Comparison of ENCODE assay signal across 29 cellular contexts in the genomic region with DNA sequence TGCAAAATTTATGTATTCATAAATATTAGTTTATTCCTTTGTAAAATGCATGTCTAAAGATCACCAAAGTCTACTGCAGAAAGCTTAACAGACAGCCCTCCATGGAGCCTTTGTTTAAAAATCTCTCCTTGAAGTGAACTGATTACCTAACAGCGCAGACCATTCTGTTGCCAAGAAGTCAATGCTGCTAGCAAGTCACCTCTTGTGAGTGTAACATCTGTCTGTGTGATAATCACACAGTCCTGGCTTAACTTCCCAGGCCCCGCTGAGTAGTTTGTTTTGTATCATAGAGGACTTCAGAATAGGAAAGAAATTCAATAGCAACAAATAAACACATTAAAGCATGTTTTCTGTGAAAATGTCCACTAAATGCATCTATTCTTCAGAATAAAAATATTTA.
"Had no signal": no experiment of that assay in that cellular context is flagged by ENCODE, and none has a peak within 500 bp of the region (broad histone marks: within the 10 kb centered on the region; RNA-seq: fewer than 3 reads in every experiment).

No MANE protein-coding gene starts in this region.

- H3K9me3 Mint-ChIP-seq: activated CD4-positive, alpha-beta memory T cell treated with anti-CD3 and anti-CD28 coated beads for 36 hours; activated CD4-positive, alpha-beta T cell treated with anti-CD3 and anti-CD28 coated beads, Interleukin-2, amount 10 ng/mL, durations not matched to agents 24 days and 14 days; activated naive CD4-positive, alpha-beta T cell treated with anti-CD3 and anti-CD28 coated beads for 36 hours; activated naive CD4-positive, alpha-beta T cell treated with anti-CD3 and anti-CD28 coated beads, Interleukin-2, amount 50 U/mL, for 24 hours; activated naive CD8-positive, alpha-beta T cell treated with anti-CD3 and anti-CD28 coated beads for 36 hours; activated naive CD8-positive, alpha-beta T cell treated with anti-CD3 and anti-CD28 coated beads, Interleukin-2, amount 50 U/mL, for 24 hours; activated T-helper 1 cell treated with anti-CD3 and anti-CD28 coated beads, Interleukin-12 subunit alpha, Interleukin-12 subunit beta, Interleukin-2, Interleukin-4 antibody, amounts not matched to agents 30 ng/mL and 10 ng/mL and 1 ng/mL, durations not matched to agents 14 hours and 24 hours and 36 hours; activated T-helper 2 cell treated with anti-CD3 and anti-CD28 coated beads, Interferon-gamma antibody, Interleukin-2, Interleukin-4, amounts not matched to agents 10 μg/mL and 5 μg/mL and 100 μg/mL, durations not matched to agents 14 hours and 24 hours and 36 hours; dendritic cell treated with granulocyte-macrophage colony-stimulating factor and Interleukin-4, amounts not matched to agents 40 ng/mL and 50 ng/mL, for 4 days had no signal

- DNase-seq: activated CD4-positive, alpha-beta memory T cell treated with anti-CD3 and anti-CD28 coated beads for 36 hours; activated CD4-positive, alpha-beta T cell treated with anti-CD3 and anti-CD28 coated beads for 36 hours; activated CD4-positive, alpha-beta T cell treated with anti-CD3 and anti-CD28 coated beads, Interleukin-2, amount 10 ng/mL, durations not matched to agents 24 days and 14 days; activated CD4-positive, CD25-positive, alpha-beta regulatory T cell; activated CD4-positive, CD25-positive, alpha-beta regulatory T cell treated with anti-CD3 and anti-CD28 coated beads, Interleukin-2, amount 50 U/mL, for 72 hours; activated CD8-positive, alpha-beta memory T cell treated with anti-CD3 and anti-CD28 coated beads, Interleukin-2, amount 10 ng/mL, durations not matched to agents 7 days and 5 days; activated CD8-positive, alpha-beta memory T cell treated with anti-CD3 and anti-CD28 coated beads, Interleukin-2, amount 50 U/mL, for 4 hours; activated CD8-positive, alpha-beta T cell treated with anti-CD3 and anti-CD28 coated beads, Interleukin-2, amount 10 ng/mL, durations not matched to agents 7 days and 5 days; activated effector memory CD4-positive, alpha-beta T cell treated with anti-CD3 and anti-CD28 coated beads, Interleukin-2, amount 50 U/mL, for 16 hours; activated naive CD4-positive, alpha-beta T cell treated with anti-CD3 and anti-CD28 coated beads for 36 hours; activated naive CD8-positive, alpha-beta T cell treated with anti-CD3 and anti-CD28 coated beads for 36 hours; activated naive CD8-positive, alpha-beta T cell treated with anti-CD3 and anti-CD28 coated beads, Interleukin-2, amount 50 U/mL, for 24 hours; activated T-cell treated with anti-CD3 and anti-CD28 coated beads, Interleukin-2, amount 50 U/mL, for 1 hour; activated T-cell treated with anti-CD3 and anti-CD28 coated beads, Interleukin-2, amount 50 U/mL, for 48 hours; adrenal gland; amygdala; aorta; colonic mucosa; effector CD8-positive, alpha-beta T cell; foreskin fibroblast; head of caudate nucleus; T-helper 2 cell had no signal

- H3K4me3 Mint-ChIP-seq: activated CD4-positive, alpha-beta memory T cell treated with anti-CD3 and anti-CD28 coated beads for 36 hours; activated CD4-positive, alpha-beta T cell treated with anti-CD3 and anti-CD28 coated beads for 36 hours; activated CD4-positive, alpha-beta T cell treated with anti-CD3 and anti-CD28 coated beads, Interleukin-2, amount 10 ng/mL, durations not matched to agents 24 days and 14 days; activated CD8-positive, alpha-beta memory T cell treated with anti-CD3 and anti-CD28 coated beads, Interleukin-2, amount 10 ng/mL, durations not matched to agents 7 days and 5 days; activated CD8-positive, alpha-beta T cell treated with anti-CD3 and anti-CD28 coated beads, Interleukin-2, amount 10 ng/mL, durations not matched to agents 7 days and 5 days; activated naive CD4-positive, alpha-beta T cell treated with anti-CD3 and anti-CD28 coated beads for 36 hours; activated naive CD4-positive, alpha-beta T cell treated with anti-CD3 and anti-CD28 coated beads, Interleukin-2, amount 50 U/mL, for 24 hours; activated naive CD8-positive, alpha-beta T cell treated with anti-CD3 and anti-CD28 coated beads for 36 hours; activated naive CD8-positive, alpha-beta T cell treated with anti-CD3 and anti-CD28 coated beads, Interleukin-2, amount 50 U/mL, for 24 hours; activated T-helper 1 cell treated with anti-CD3 and anti-CD28 coated beads, Interleukin-12 subunit alpha, Interleukin-12 subunit beta, Interleukin-2, Interleukin-4 antibody, amounts not matched to agents 30 ng/mL and 10 ng/mL and 1 ng/mL, durations not matched to agents 14 hours and 24 hours and 36 hours; brain; central memory CD8-positive, alpha-beta T cell; dendritic cell treated with granulocyte-macrophage colony-stimulating factor and Interleukin-4, amounts not matched to agents 40 ng/mL and 50 ng/mL, for 4 days had no signal

- H3K27me3 Mint-ChIP-seq: activated CD4-positive, alpha-beta memory T cell treated with anti-CD3 and anti-CD28 coated beads for 36 hours; activated CD4-positive, alpha-beta T cell treated with anti-CD3 and anti-CD28 coated beads for 36 hours; activated CD4-positive, alpha-beta T cell treated with anti-CD3 and anti-CD28 coated beads, Interleukin-2, amount 10 ng/mL, durations not matched to agents 24 days and 14 days; activated CD8-positive, alpha-beta memory T cell treated with anti-CD3 and anti-CD28 coated beads, Interleukin-2, amount 10 ng/mL, durations not matched to agents 7 days and 5 days; activated naive CD4-positive, alpha-beta T cell treated with anti-CD3 and anti-CD28 coated beads, Interleukin-2, amount 50 U/mL, for 24 hours; central memory CD8-positive, alpha-beta T cell; dendritic cell treated with granulocyte-macrophage colony-stimulating factor and Interleukin-4, amounts not matched to agents 40 ng/mL and 50 ng/mL, for 4 days had no signal

- H3K4me3 ChIP-seq: adrenal gland, breast epithelium, colonic mucosa had no signal

- H3K36me3 Mint-ChIP-seq: activated CD4-positive, alpha-beta memory T cell treated with anti-CD3 and anti-CD28 coated beads for 36 hours; activated CD8-positive, alpha-beta memory T cell treated with anti-CD3 and anti-CD28 coated beads, Interleukin-2, amount 10 ng/mL, durations not matched to agents 7 days and 5 days; activated naive CD4-positive, alpha-beta T cell treated with anti-CD3 and anti-CD28 coated beads, Interleukin-2, amount 50 U/mL, for 24 hours; activated naive CD8-positive, alpha-beta T cell treated with anti-CD3 and anti-CD28 coated beads for 36 hours; brain had no signal

- H3K4me1 Mint-ChIP-seq: activated CD4-positive, alpha-beta T cell treated with anti-CD3 and anti-CD28 coated beads for 36 hours; activated CD4-positive, alpha-beta T cell treated with anti-CD3 and anti-CD28 coated beads, Interleukin-2, amount 10 ng/mL, durations not matched to agents 24 days and 14 days; activated CD8-positive, alpha-beta memory T cell treated with anti-CD3 and anti-CD28 coated beads, Interleukin-2, amount 10 ng/mL, durations not matched to agents 7 days and 5 days; activated naive CD4-positive, alpha-beta T cell treated with anti-CD3 and anti-CD28 coated beads, Interleukin-2, amount 50 U/mL, for 24 hours; activated naive CD8-positive, alpha-beta T cell treated with anti-CD3 and anti-CD28 coated beads for 36 hours; activated naive CD8-positive, alpha-beta T cell treated with anti-CD3 and anti-CD28 coated beads, Interleukin-2, amount 50 U/mL, for 24 hours; brain; central memory CD8-positive, alpha-beta T cell had no signal

- H3K27ac Mint-ChIP-seq: activated CD4-positive, alpha-beta memory T cell treated with anti-CD3 and anti-CD28 coated beads for 36 hours; activated CD4-positive, alpha-beta T cell treated with anti-CD3 and anti-CD28 coated beads for 36 hours; activated CD4-positive, alpha-beta T cell treated with anti-CD3 and anti-CD28 coated beads, Interleukin-2, amount 10 ng/mL, durations not matched to agents 24 days and 14 days; activated CD8-positive, alpha-beta memory T cell treated with anti-CD3 and anti-CD28 coated beads, Interleukin-2, amount 10 ng/mL, durations not matched to agents 7 days and 5 days; activated CD8-positive, alpha-beta T cell treated with anti-CD3 and anti-CD28 coated beads, Interleukin-2, amount 10 ng/mL, durations not matched to agents 7 days and 5 days; activated naive CD4-positive, alpha-beta T cell treated with anti-CD3 and anti-CD28 coated beads for 36 hours; activated naive CD4-positive, alpha-beta T cell treated with anti-CD3 and anti-CD28 coated beads, Interleukin-2, amount 50 U/mL, for 24 hours; activated naive CD8-positive, alpha-beta T cell treated with anti-CD3 and anti-CD28 coated beads for 36 hours; activated naive CD8-positive, alpha-beta T cell treated with anti-CD3 and anti-CD28 coated beads, Interleukin-2, amount 50 U/mL, for 24 hours; activated T-helper 1 cell treated with anti-CD3 and anti-CD28 coated beads, Interleukin-12 subunit alpha, Interleukin-12 subunit beta, Interleukin-2, Interleukin-4 antibody, amounts not matched to agents 30 ng/mL and 10 ng/mL and 1 ng/mL, durations not matched to agents 14 hours and 24 hours and 36 hours; activated T-helper 2 cell treated with anti-CD3 and anti-CD28 coated beads, Interferon-gamma antibody, Interleukin-2, Interleukin-4, amounts not matched to agents 10 μg/mL and 5 μg/mL and 100 μg/mL, durations not matched to agents 14 hours and 24 hours and 36 hours; brain; dendritic cell treated with granulocyte-macrophage colony-stimulating factor and Interleukin-4, amounts not matched to agents 40 ng/mL and 50 ng/mL, for 4 days had no signal
